ENCODE assay signal across 8 cellular contexts in genomic region chr3:119676020-119676419, GRCh38. TPM values are rescaled to one million over a fixed set of nuclear protein-coding genes. Genes with fewer than 3 reads are reported as not detected.
DNase-seq lines count a peak whose midpoint lies in the region; ATAC-seq and TF ChIP-seq lines count a peak whose summit lies in the region.

No MANE protein-coding gene starts in this region.

- peaks cover 19% of the 10 kb centered on the region for H3K36me3 ChIP-seq in GM23338 (ENCODE audit: insufficient read depth)
- peaks cover 3 to 40% of the 10 kb centered on the region in 2 donors for H3K36me3 ChIP-seq in gastroesophageal sphincter

- H3K27ac ChIP-seq in GM23338 (ENCODE audit: low read depth) (no peak overlapping the region), gastroesophageal sphincter (peak overlapping the region; percentile 77 to 99 (median 90)), skin epidermis (peak overlapping the region in 18 of 21 experiments; percentile 14 to 94 (median 92))

- TF ChIP-seq EP300 in gastroesophageal sphincter (IDR thresholded peaks at IDR 0.05): no peak

- H3K4me1 ChIP-seq in GM23338 (ENCODE audit: insufficient read depth): peaks cover 6% of the 10 kb centered on the region; the same call in 1 of the 2 replicates
- peaks cover 7 to 33% (median 8%) of the 10 kb centered on the region in 3 donors for H3K4me1 ChIP-seq in gastroesophageal sphincter

- ATAC-seq in GM23338: no peak
- no peak for ATAC-seq in T-helper 17 cell
- ATAC-seq in gastroesophageal sphincter: no peak
- ATAC-seq in HG03108 (IDR thresholded peaks at IDR 0.05; ENCODE audit: unreplicated experiment): no peak

- no peaks in the 10 kb centered on the region for H3K27me3 ChIP-seq in GM23338 (ENCODE audit: insufficient read depth)
- no peaks in the 10 kb centered on the region for H3K27me3 ChIP-seq in gastroesophageal sphincter

- no peak overlapping the region for H2AFZ ChIP-seq in GM23338

- H3K36me3 Mint-ChIP-seq in GM23338 (ENCODE audit: low read depth) (peaks cover 37% of the 10 kb centered on the region), T-helper 17 cell (ENCODE audit: low read depth) (no peaks in the 10 kb centered on the region)

- H3K4me3 Mint-ChIP-seq in GM23338: peak overlapping the region; percentile 94
- H3K4me3 Mint-ChIP-seq in T-helper 17 cell: peak overlapping the region; percentile 93

- H3K4me2 ChIP-seq in GM23338: peak overlapping the region; percentile 97

- TF ChIP-seq POLR2A in gastroesophageal sphincter (IDR thresholded peaks at IDR 0.05): no peak

- H3K4me3 ChIP-seq in GM23338: peak overlapping the region; percentile 75
- peak overlapping the region; percentile 63 to 74 for H3K4me3 ChIP-seq in gastroesophageal sphincter
- H3K4me3 ChIP-seq in skin epidermis: peak overlapping the region in 5 of 7 experiments; percentile 62 to 80 (median 68)

- H3K27ac Mint-ChIP-seq in GM23338 (no peak overlapping the region; the same call in 1 of the 2 replicates), T-helper 17 cell (peak overlapping the region; percentile 97)

- H3K79me2 ChIP-seq in GM23338 (replicated peaks; ENCODE audit: insufficient read depth): peaks cover 17% of the 10 kb centered on the region

- 17 to 36% methylated on average over 1 of the region's 1 CpG for WGBS in gastroesophageal sphincter (ENCODE audit: low coverage in 1 of 2), 2 donors

- no peaks in the 10 kb centered on the region for H4K20me1 ChIP-seq in GM23338 (replicated peaks; ENCODE audit: insufficient read depth)

- TF ChIP-seq CTCF in GM23338 (conservative IDR thresholded peaks at IDR 0.05; ENCODE audit: low read depth in 2 of 2) (no peak), gastroesophageal sphincter (IDR thresholded peaks at IDR 0.05) (no peak)

- no peaks in the 10 kb centered on the region for H3K9me3 Mint-ChIP-seq in GM23338

- no peaks in the 10 kb centered on the region for H3K9me3 ChIP-seq in T-helper 17 cell (ENCODE audit: control insufficient read depth, low read length, poor library complexity, severe bottlenecking)
- no peaks in the 10 kb centered on the region for H3K9me3 ChIP-seq in gastroesophageal sphincter

- H3K4me1 Mint-ChIP-seq in GM23338 (peaks cover 15% of the 10 kb centered on the region; the same call in 1 of the 3 replicates), T-helper 17 cell (peaks cover 34% of the 10 kb centered on the region)

- DNase-seq in GM23338 (ENCODE audit: low spot score): no peak
- DNase-seq in T-helper 17 cell: no peak
- no peak for DNase-seq in putamen (ENCODE audit: low spot score)
- DNase-seq in DMS53 treated with DMSO at 0.1 percent for 48 hours (lab: John Stamatoyannopoulos, UW; ENCODE audit: unreplicated experiment): no peak
- no peak for DNase-seq in SKM-1 (lab: John Stamatoyannopoulos, UW; ENCODE audit: unreplicated experiment)

- H3K27me3 Mint-ChIP-seq in GM23338 (ENCODE audit: insufficient read depth, low read depth, poor library complexity) (peaks cover 8% of the 10 kb centered on the region), T-helper 17 cell (no peaks in the 10 kb centered on the region)

- H3K9me2 ChIP-seq in GM23338 (ENCODE audit: insufficient read depth): no peaks in the 10 kb centered on the region

- no peaks in the 10 kb centered on the region for H3F3A ChIP-seq in GM23338 (replicated peaks; ENCODE audit: low read depth)

TF ChIP-seq in GM23338, 12 proteins besides CTCF, POLR2A, EP300 and RAD21:
- TF ChIP-seq ETS1 (IDR thresholded peaks at IDR 0.05): no peak
- TF ChIP-seq JUNB (IDR thresholded peaks at IDR 0.05; ENCODE audit: unreplicated experiment): no peak

RNA-seq across cellular contexts. Expression of gene COX17, which starts 1.2 kb away (rescaled TPM):
- 14.0 and 24.0 TPM in 2 replicates for total RNA-seq in GM23338 (2014; rRNA removed; shearing (Covaris generic))
- 324 and 376 TPM in 2 replicates for polyA plus RNA-seq in GM23338 (2016; fragmentation: Nextera tagmentation; extraction: Ambion mirVana)
- total RNA-seq in T-helper 17 cell (10 to 100 TPM; 26.8 to 28.9 TPM), gastroesophageal sphincter (10 to 100 TPM; 31.9 to 84.8 (median 62.7) TPM)

RNA-seq across cellular contexts. Expression of gene POPDC2, which starts 15.6 kb away (rescaled TPM):
- total RNA-seq in GM23338 (2014; rRNA removed; shearing (Covaris generic)): not detected in 2 replicates
- polyA plus RNA-seq in GM23338 (2016; fragmentation: Nextera tagmentation; extraction: Ambion mirVana): 0.36 and 0.37 TPM in 2 replicates
- total RNA-seq in T-helper 17 cell (1 to 10 TPM; 4.2 to 4.3 TPM), gastroesophageal sphincter (10 to 100 TPM; 19.7 to 98.2 (median 67.6) TPM)

RNA-seq across cellular contexts. Expression of gene CFAP91, which starts 26.8 kb away (rescaled TPM):
- total RNA-seq in GM23338 (2014; rRNA removed; shearing (Covaris generic)): 3.7 and 4.9 TPM in 2 replicates
- 2.3 and 2.4 TPM in 2 replicates for polyA plus RNA-seq in GM23338 (2016; fragmentation: Nextera tagmentation; extraction: Ambion mirVana)
- total RNA-seq in T-helper 17 cell: 1 to 10 TPM in 1 of 2 donors, under 1 TPM in 1; 0.63 to 2.7 TPM
- total RNA-seq in gastroesophageal sphincter: 1 to 10 TPM; 2.6 to 7.8 (median 4.1) TPM
